18 cellular contexts compared by ENCODE assay signal in the genomic region with DNA sequence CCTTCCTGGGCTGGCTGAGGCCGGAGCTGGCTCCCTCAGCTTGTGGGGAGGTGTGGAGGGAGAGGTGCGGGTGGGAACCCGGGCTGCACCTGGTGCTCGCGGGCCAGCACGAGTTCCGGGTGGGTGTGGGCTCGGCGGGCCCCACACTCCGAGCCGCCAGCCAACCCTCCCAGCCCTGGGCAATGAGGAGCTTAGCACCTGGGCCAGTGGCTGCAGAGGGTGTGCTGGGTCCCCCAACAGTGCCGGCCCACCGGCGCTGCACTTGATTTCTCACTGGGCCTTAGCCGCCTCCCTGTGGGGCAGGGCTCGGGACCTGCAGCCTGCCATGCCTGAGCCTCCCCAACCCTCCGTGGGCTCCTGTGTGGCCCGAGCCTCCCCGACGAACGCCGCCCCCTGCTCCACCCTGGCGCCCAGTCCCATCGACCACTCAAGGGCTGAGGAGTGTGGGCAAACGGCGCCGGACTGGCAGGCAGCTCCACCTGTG.
DNase-seq lines count a peak whose midpoint lies in the region; ATAC-seq and TF ChIP-seq lines count a peak whose summit lies in the region.
"Had no signal": no experiment of that assay in that cellular context is flagged by ENCODE, and none has a peak within 500 bp of the region (broad histone marks: within the 10 kb centered on the region; RNA-seq: fewer than 3 reads in every experiment).

No MANE protein-coding gene starts in this region.

- H3K27me3 ChIP-seq in RWPE2 (ENCODE audit: insufficient read depth, poor library complexity, severe bottlenecking) (no peaks in the 10 kb centered on the region), upper lobe of left lung (no peaks in the 10 kb centered on the region)
- H3K27me3 ChIP-seq: BLaER1 had no signal

- intact Hi-C loops in Right ventricle myocardium inferior (cut with DNase I), result no loop called here
- intact Hi-C loops in cardiac septum (cut with DNase I), result no loop called here

- H3K27ac ChIP-seq in RWPE2 (ENCODE audit: poor library complexity, severe bottlenecking), result no peak overlapping the region
- H3K27ac ChIP-seq in upper lobe of left lung, result no peak overlapping the region
- H3K27ac ChIP-seq: 22Rv1, BLaER1, C4-2B had no signal

- H3K36me3 ChIP-seq in RWPE2 (ENCODE audit: low read depth), result no peaks in the 10 kb centered on the region
- no peaks in the 10 kb centered on the region for H3K36me3 ChIP-seq in upper lobe of left lung
- H3K36me3 ChIP-seq: BLaER1, HAP-1 had no signal

- no peak for TF ChIP-seq EP300 in upper lobe of left lung (IDR thresholded peaks at IDR 0.05)

- WGBS in upper lobe of left lung, 2 donors, result 96 to 97% methylated on average over 11 to 17 of the region's 27 CpGs

- no peak for ATAC-seq in Right ventricle myocardium inferior
- no peak for ATAC-seq in RWPE2 (ENCODE audit: low read depth)
- ATAC-seq in upper lobe of left lung (ENCODE audit: low FRiP score in 2 of 2), result no peak
- no peak for ATAC-seq in HG03521 (IDR thresholded peaks at IDR 0.05; ENCODE audit: unreplicated experiment)
- no peak for ATAC-seq in left lobe of liver
- ATAC-seq: CD8-positive, alpha-beta T cell had no signal

- peak; percentile 64 for DNase-seq in Right ventricle myocardium inferior (ENCODE audit: missing footprints)
- no peak for DNase-seq in cardiac septum (ENCODE audit: low spot score)
- DNase-seq in RWPE2 (ENCODE audit: low spot score), result peak; percentile 57
- DNase-seq in mesenteric fat pad (ENCODE audit: low spot score), result peak; percentile 84
- DNase-seq in upper lobe of left lung, result peak; percentile 18 to 70
- DNase-seq in left lobe of liver (ENCODE audit: low spot score), result no peak
- DNase-seq: Caco-2; CD4-positive, CD25-positive, alpha-beta regulatory T cell; CD8-positive, alpha-beta T cell; DMS153; DND-41; GOT3; HFFc6 had no signal

- H3K4me3 ChIP-seq in RWPE2 (ENCODE audit: severe bottlenecking), result no peak overlapping the region
- H3K4me3 ChIP-seq in upper lobe of left lung, result no peak overlapping the region
- H3K4me3 ChIP-seq: BLaER1, HAP-1 had no signal

- no peaks in the 10 kb centered on the region for H3K9me3 ChIP-seq in RWPE2 (ENCODE audit: severe bottlenecking)
- H3K9me3 ChIP-seq in upper lobe of left lung, result peaks cover 3 to 43% (median 24%) of the 10 kb centered on the region in 4 donors
- H3K9me3 ChIP-seq: Caco-2, HAP-1 had no signal

- no peaks in the 10 kb centered on the region for H3K4me1 ChIP-seq in RWPE2 (ENCODE audit: insufficient read depth, poor library complexity, severe bottlenecking)
- H3K4me1 ChIP-seq in upper lobe of left lung, result no peaks in the 10 kb centered on the region
- H3K4me1 ChIP-seq: BLaER1, Caco-2, HAP-1 had no signal

- TF ChIP-seq CTCF in RWPE2 (IDR thresholded peaks at IDR 0.05; ENCODE audit: poor library complexity, severe bottlenecking) (no peak), upper lobe of left lung (IDR thresholded peaks at IDR 0.05) (no peak)

- no peak for TF ChIP-seq POLR2A in upper lobe of left lung (IDR thresholded peaks at IDR 0.05)

Comparison
In these comparisons a context has a peak if more than half of its experiments do, and no peak if none do; other contexts are left out.
1. DNase-seq: peak in Right ventricle myocardium inferior (single experiment), RWPE2 (single experiment), mesenteric fat pad (single experiment) and upper lobe of left lung (2 of 2); none in cardiac septum (single experiment) and left lobe of liver (single experiment).